In genomic region chr17:16872836-16873653, GRCh38 we compare ENCODE assay signal across 8 cellular contexts.
DNase-seq lines count a peak whose midpoint lies in the region; ATAC-seq, FAIRE-seq and TF ChIP-seq lines count a peak whose summit lies in the region.

No MANE protein-coding gene starts in this region.

- no peak overlapping the region for H3K9ac ChIP-seq in OCI-LY3 (ENCODE audit: low read length)
- no peak overlapping the region for H3K9ac ChIP-seq in astrocyte (ENCODE audit: low read length)
- H3K9ac ChIP-seq in HepG2 (ENCODE audit: insufficient read depth, low read depth, low read length) = no peak overlapping the region

- 0 out of 2 replicates have a peak, but pooled peaks have one; percentile 12 for TF ChIP-seq RAD21 in HepG2 (CRISPR knock-in tag; IDR thresholded peaks at IDR 0.05)

- TF ChIP-seq EP300 in HepG2 (IDR thresholded peaks at IDR 0.05; ENCODE audit: low read depth in 2 of 2, low read length in 2 of 2) = no peak
- TF ChIP-seq EP300 in HepG2 (CRISPR knock-in tag; IDR thresholded peaks at IDR 0.05; ENCODE audit: borderline replicate concordance) = no peak

- H3K4me1 ChIP-seq in OCI-LY3 (ENCODE audit: low read length) (no peaks in the 10 kb centered on the region), astrocyte (ENCODE audit: insufficient read depth, low read length) (no peaks in the 10 kb centered on the region), HepG2 (ENCODE audit: insufficient read depth, low read length) (peaks cover 7% of the 10 kb centered on the region; the same call in 1 of the 2 replicates)

- H3K36me3 ChIP-seq in OCI-LY3 (replicated peaks; ENCODE audit: low read depth, low read length) = no peaks in the 10 kb centered on the region
- no peaks in the 10 kb centered on the region for H3K36me3 ChIP-seq in astrocyte (ENCODE audit: insufficient read depth, low read length)
- H3K36me3 ChIP-seq in HepG2 (replicated peaks in 1 of 2; ENCODE audit: control insufficient read depth in 1 of 2, insufficient read depth in 2 of 2, low read length in 2 of 2) = no peaks in the 10 kb centered on the region

- peak; percentile 79 for ATAC-seq in HepG2
- no peak for ATAC-seq in GM18870 (IDR thresholded peaks at IDR 0.05; ENCODE audit: unreplicated experiment)

- CTCF ChIA-PET in AG04450 (lab: Charles Lee) (no interaction called here), HepG2 (lab: Yijun Ruan, JAX; ENCODE audit: low intra/inter-chr PET ratio, low total read pairs) (no interaction called here)

- no peak for TF ChIP-seq POLR2A in GM12892 (IDR thresholded peaks at IDR 0.05; ENCODE audit: low read depth, low read length)
- no peak for TF ChIP-seq POLR2A in HepG2 (IDR thresholded peaks at IDR 0.05; ENCODE audit: insufficient read depth in 1 of 2, low read depth in 2 of 2, low read length in 2 of 2)

- H4K20me1 ChIP-seq in OCI-LY3 (ENCODE audit: insufficient read depth, low read length) (no peaks in the 10 kb centered on the region), astrocyte (ENCODE audit: insufficient read depth, low read length) (no peaks in the 10 kb centered on the region), HepG2 (ENCODE audit: insufficient read depth, low read length) (no peaks in the 10 kb centered on the region)

- no peak for FAIRE-seq in GM12892 (lab: Jason Lieb, UNC)
- no peak for FAIRE-seq in astrocyte (lab: Jason Lieb, UNC)
- no peak for FAIRE-seq in HepG2 (lab: Jason Lieb, UNC)

- DNase-seq in AG04450 (ENCODE audit: low read depth, low spot score) (no peak), GM12892 (ENCODE audit: insufficient read length) (peak; percentile 74), astrocyte (ENCODE audit: low read depth) (no peak), HepG2 (ENCODE audit: low spot score) (no peak), type B pancreatic cell (ENCODE audit: extremely low spot score, unreplicated experiment) (peak; percentile 63), hippocampal formation (lab: John Stamatoyannopoulos, UW) (no peak)

- H3K27me3 ChIP-seq in AG04450 (ENCODE audit: control insufficient read depth, insufficient read depth, low read length) = peaks cover 3% of the 10 kb centered on the region
- no peaks in the 10 kb centered on the region for H3K27me3 ChIP-seq in OCI-LY3 (ENCODE audit: low read depth, low read length)
- H3K27me3 ChIP-seq in astrocyte (ENCODE audit: insufficient read depth, low read length) = no peaks in the 10 kb centered on the region
- peaks cover 0 to 1% of the 10 kb centered on the region in 2 experiments; a peak in 1 of 5 replicates for H3K27me3 ChIP-seq in HepG2 (ENCODE audit: control insufficient read depth in 1 of 2, insufficient read depth in 2 of 2, low read length in 2 of 2)

- H3K4me2 ChIP-seq in OCI-LY3 (ENCODE audit: low read length) = no peak overlapping the region
- no peak overlapping the region for H3K4me2 ChIP-seq in astrocyte (ENCODE audit: low read length)
- no peak overlapping the region for H3K4me2 ChIP-seq in HepG2 (ENCODE audit: low read depth, low read length)

- H3K4me3 ChIP-seq in AG04450 (ENCODE audit: low read depth, low read length) (no peak overlapping the region), OCI-LY3 (ENCODE audit: low read length) (no peak overlapping the region), astrocyte (ENCODE audit: insufficient read depth, low read depth, low read length) (no peak overlapping the region), HepG2 (replicated peaks in 1 of 3; ENCODE audit: insufficient read depth in 1 of 3, low read depth in 2 of 3, low read length in 3 of 3) (no peak overlapping the region)

- WGBS in HepG2 (ENCODE audit: low lambda C conversion rate) = 22% methylated on average over 10 of the region's 12 CpGs

- in situ Hi-C loops in HepG2 (cut with HindIII; ENCODE audit: extremely low pct_ligation_motif_present, low pct_unique_long_range_greater_than_20kb) = no loop called here

- H3K79me2 ChIP-seq in OCI-LY3 (ENCODE audit: low read length) (no peaks in the 10 kb centered on the region), astrocyte (ENCODE audit: insufficient read depth, low read length) (no peaks in the 10 kb centered on the region), HepG2 (ENCODE audit: insufficient read depth, low read length) (no peaks in the 10 kb centered on the region)

- H2AFZ ChIP-seq in OCI-LY3 (ENCODE audit: low read depth, low read length) = no peak overlapping the region
- no peak overlapping the region for H2AFZ ChIP-seq in astrocyte (ENCODE audit: low read depth, low read length)
- no peak overlapping the region for H2AFZ ChIP-seq in HepG2 (ENCODE audit: low read length)

- H3K9me3 ChIP-seq in AG04450 (ENCODE audit: control insufficient read depth, insufficient read depth, low read length) (peaks cover 5% of the 10 kb centered on the region; the same call in 1 of the 2 replicates), OCI-LY3 (ENCODE audit: insufficient read depth, low read length) (no peaks in the 10 kb centered on the region), astrocyte (ENCODE audit: insufficient read depth, low read depth, low read length) (no peaks in the 10 kb centered on the region), HepG2 (ENCODE audit: low read length) (peaks cover 8% of the 10 kb centered on the region; the same call in 1 of the 2 replicates)

- H3K9me3 Mint-ChIP-seq in astrocyte (ENCODE audit: unreplicated experiment) = no peaks in the 10 kb centered on the region
- peaks cover 5% of the 10 kb centered on the region for H3K9me3 Mint-ChIP-seq in type B pancreatic cell

- BruUV-seq in HepG2 (replicated peaks; lab: Mats Ljungman, UMichigan) = no TSS peak

- H3K36me3 Mint-ChIP-seq in astrocyte (ENCODE audit: low read depth, unreplicated experiment) (peaks cover 1% of the 10 kb centered on the region), type B pancreatic cell (no peaks in the 10 kb centered on the region)

- H3K27me3 Mint-ChIP-seq in astrocyte (ENCODE audit: low read depth, unreplicated experiment) (peaks cover 30% of the 10 kb centered on the region), type B pancreatic cell (peaks cover 3% of the 10 kb centered on the region)

- TF ChIP-seq CTCF in AG04450 (IDR thresholded peaks at IDR 0.05; ENCODE audit: low read depth, low read length) (peak; percentile 40), OCI-LY3 (IDR thresholded peaks at IDR 0.05; ENCODE audit: low read depth, low read length) (peak; percentile 64), astrocyte (IDR thresholded peaks at IDR 0.05; ENCODE audit: insufficient read depth, low read depth, low read length) (peak; percentile 29), HepG2 (CRISPR knock-in tag; IDR thresholded peaks at IDR 0.05) (peak; percentile 53), type B pancreatic cell (conservative IDR thresholded peaks at IDR 0.05) (peak; percentile 81)

- H3K27ac Mint-ChIP-seq in astrocyte (ENCODE audit: unreplicated experiment) = peak overlapping the region; percentile 58
- H3K27ac Mint-ChIP-seq in type B pancreatic cell = no peak overlapping the region

- intact Hi-C loops in HepG2 (cut with micrococcal nuclease; ENCODE audit: unreplicated experiment) = no loop called here

- no peaks in the 10 kb centered on the region for H3K4me1 Mint-ChIP-seq in astrocyte (ENCODE audit: low read depth, unreplicated experiment)
- H3K4me1 Mint-ChIP-seq in type B pancreatic cell (ENCODE audit: unreplicated experiment) = no peaks in the 10 kb centered on the region

- H3K27ac ChIP-seq in AG04450 (ENCODE audit: low read depth, low read length) (no peak overlapping the region), OCI-LY3 (ENCODE audit: low read length) (no peak overlapping the region), astrocyte (ENCODE audit: low read depth, low read length) (no peak overlapping the region), HepG2 (ENCODE audit: extremely low read length, insufficient read depth, low read length) (no peak overlapping the region)

- H3K4me3 Mint-ChIP-seq in astrocyte (ENCODE audit: unreplicated experiment) = no peak overlapping the region
- no peak overlapping the region for H3K4me3 Mint-ChIP-seq in type B pancreatic cell

- POLR2A ChIA-PET in AG04450 (lab: Yijun Ruan, JAX) (no interaction called here), HepG2 (lab: Yijun Ruan, JAX) (no interaction called here)

TF ChIP-seq in HepG2, 621 proteins besides CTCF, POLR2A, EP300 and RAD21:
- no peak for TF ChIP-seq ZNF207 (IDR thresholded peaks at IDR 0.05; ENCODE audit: borderline replicate concordance)
- TF ChIP-seq ZFP91 (CRISPR knock-in tag; IDR thresholded peaks at IDR 0.05; ENCODE audit: borderline replicate concordance) = no peak
- no peak for TF ChIP-seq ZNF205 (CRISPR knock-in tag; IDR thresholded peaks at IDR 0.05)

Comparison
In these comparisons a context has a peak if more than half of its experiments do, and no peak if none do; other contexts are left out.
1. DNase-seq: peak in GM12892 (single experiment) and type B pancreatic cell (single experiment); none in AG04450 (single experiment), astrocyte (single experiment), HepG2 (single experiment) and hippocampal formation (0 of 2).
2. CTCF ChIP-seq: peak in every context shown above with its lines; median percentile 81 in type B pancreatic cell; 64 in OCI-LY3; 53 in HepG2; 40 in AG04450; 29 in astrocyte.